In the genomic region with DNA sequence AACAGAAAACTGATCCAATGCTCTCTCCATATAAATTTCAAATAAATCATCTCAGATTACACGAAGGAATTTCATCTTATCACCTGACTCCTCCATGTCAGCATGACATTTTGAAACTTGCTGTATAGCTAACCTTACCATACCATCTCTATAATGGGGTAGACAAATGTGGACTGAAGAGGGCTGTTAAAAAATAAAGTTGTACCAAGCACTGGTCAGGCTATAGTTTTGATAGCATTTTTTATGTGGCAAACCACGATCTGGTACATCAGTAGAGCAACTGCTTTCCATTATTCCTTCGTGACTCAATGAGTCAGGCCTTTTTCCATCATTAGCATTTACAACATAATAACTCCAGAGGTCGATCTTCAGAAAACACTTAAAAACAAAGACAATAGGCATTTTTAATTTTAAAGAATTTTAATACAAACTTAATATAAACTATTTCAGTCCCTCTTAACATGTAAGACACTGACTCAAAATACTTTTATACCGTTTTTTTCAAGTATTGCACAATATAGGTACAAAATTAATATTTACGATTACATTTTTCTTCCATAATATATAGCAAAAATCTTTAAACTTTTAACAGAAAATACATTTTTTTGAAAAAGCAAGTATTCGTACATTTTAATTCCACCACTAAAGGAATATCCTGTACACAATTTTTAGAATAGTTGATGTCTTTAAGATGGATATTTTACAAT, we compare ENCODE assay signal across 14 cellular contexts. TPM values are rescaled to one million over a fixed set of nuclear protein-coding genes. Genes with fewer than 3 reads are reported as not detected.
DNase-seq lines count a peak whose midpoint lies in the region; ATAC-seq and TF ChIP-seq lines count a peak whose summit lies in the region.
"Had no signal": no experiment of that assay in that cellular context is flagged by ENCODE, and none has a peak within 500 bp of the region (broad histone marks: within the 10 kb centered on the region; RNA-seq: fewer than 3 reads in every experiment).

No MANE protein-coding gene starts in this region.

- H3K36me3 Mint-ChIP-seq in activated CD8-positive, alpha-beta T cell treated with anti-CD3 and anti-CD28 coated beads for 36 hours (ENCODE audit: low read depth), result peaks cover 17% of the 10 kb centered on the region
- peaks cover 30% of the 10 kb centered on the region for H3K36me3 Mint-ChIP-seq in activated CD8-positive, alpha-beta T cell treated with anti-CD3 and anti-CD28 coated beads, Interleukin-2, amount 10 ng/mL, durations not matched to agents 7 days and 5 days (ENCODE audit: low read depth)

- H3K4me3 ChIP-seq in mesenchymal stem cell (ENCODE audit: insufficient read depth in 1 of 2, low read depth in 1 of 2, low read length in 2 of 2), result peak overlapping the region in 1 of 2 experiments; percentile 86
- peak overlapping the region; percentile 34 for H3K4me3 ChIP-seq in thoracic aorta

- H3K23ac ChIP-seq in mesenchymal stem cell (ENCODE audit: low read length in 2 of 2), result no peak overlapping the region

- H3K4ac ChIP-seq in mesenchymal stem cell (ENCODE audit: low read depth in 1 of 2, low read length in 2 of 2), result no peak overlapping the region

- H2BK5ac ChIP-seq in mesenchymal stem cell (ENCODE audit: low read depth, low read length, poor library complexity, severe bottlenecking), result no peak overlapping the region

- no peaks in the 10 kb centered on the region for H3K9me3 ChIP-seq in mesenchymal stem cell (ENCODE audit: control insufficient read depth, low read length)
- no peaks in the 10 kb centered on the region for H3K9me3 ChIP-seq in thoracic aorta

- H3K36me3 ChIP-seq in mesenchymal stem cell (ENCODE audit: control insufficient read depth in 1 of 2, insufficient read depth in 2 of 2, low read depth in 1 of 2, low read length in 2 of 2), result peaks cover 6 to 33% of the 10 kb centered on the region in 2 experiments
- H3K36me3 ChIP-seq in thoracic aorta, result no peaks in the 10 kb centered on the region

- H3K27me3 ChIP-seq in mesenchymal stem cell (ENCODE audit: control insufficient read depth in 1 of 2, insufficient read depth in 1 of 2, low read length in 2 of 2), result no peaks in the 10 kb centered on the region
- H3K27me3 ChIP-seq in thoracic aorta (replicated peaks; ENCODE audit: insufficient read depth), result no peaks in the 10 kb centered on the region

- H3K27ac ChIP-seq in caudate nucleus (ENCODE audit: low read depth, low read length), result peak overlapping the region; percentile 65
- H3K27ac ChIP-seq in mesenchymal stem cell (ENCODE audit: low read length, poor library complexity, severe bottlenecking), result no peak overlapping the region
- H3K27ac ChIP-seq in thoracic aorta, result peak overlapping the region in 1 of 2 donors; percentile 37

- no peaks in the 10 kb centered on the region for H3K27me3 Mint-ChIP-seq in activated CD8-positive, alpha-beta T cell treated with anti-CD3 and anti-CD28 coated beads for 36 hours
- no peaks in the 10 kb centered on the region for H3K27me3 Mint-ChIP-seq in activated CD8-positive, alpha-beta T cell treated with anti-CD3 and anti-CD28 coated beads, Interleukin-2, amount 10 ng/mL, durations not matched to agents 7 days and 5 days (ENCODE audit: low read depth)

- H3K79me1 ChIP-seq in mesenchymal stem cell (replicated peaks; ENCODE audit: low read length, poor library complexity, severe bottlenecking), result peaks cover 2% of the 10 kb centered on the region

- intact Hi-C loops in activated CD8-positive, alpha-beta T cell treated with anti-CD3 and anti-CD28 coated beads for 36 hours (cut with micrococcal nuclease), result loop anchor here (10.0 kb wide), 1 partner anchor 293 kb away; a partner anchor contains a TSS

- H2AK5ac ChIP-seq in mesenchymal stem cell (ENCODE audit: low read length, severe bottlenecking), result no peak overlapping the region

- H3K9me3 Mint-ChIP-seq in activated CD8-positive, alpha-beta T cell treated with anti-CD3 and anti-CD28 coated beads for 36 hours, result no peaks in the 10 kb centered on the region
- H3K9me3 Mint-ChIP-seq in activated CD8-positive, alpha-beta T cell treated with anti-CD3 and anti-CD28 coated beads, Interleukin-2, amount 10 ng/mL, durations not matched to agents 7 days and 5 days (ENCODE audit: insufficient read depth), result no peaks in the 10 kb centered on the region
- H3K9me3 Mint-ChIP-seq: T-helper 1 cell treated with Interleukin-12 subunit alpha and Interleukin-12 subunit beta and Interleukin-4 antibody, amounts not matched to agents 30 μg/mL and 1 μg/mL, for 36 hours had no signal

- H4K8ac ChIP-seq in mesenchymal stem cell (ENCODE audit: low read length), result no peak overlapping the region

- H2AFZ ChIP-seq in mesenchymal stem cell (ENCODE audit: low read depth, low read length), result no peak overlapping the region

- no peak overlapping the region for H4K91ac ChIP-seq in mesenchymal stem cell (ENCODE audit: low read length)

- no peak overlapping the region for H3K14ac ChIP-seq in mesenchymal stem cell (ENCODE audit: low read length in 2 of 2)

- 100% methylated on average over 5 of the region's 7 CpGs for WGBS in mesenchymal stem cell

- peaks cover 26% of the 10 kb centered on the region for H3K4me1 Mint-ChIP-seq in activated CD8-positive, alpha-beta T cell treated with anti-CD3 and anti-CD28 coated beads for 36 hours (ENCODE audit: low read depth)
- H3K4me1 Mint-ChIP-seq in activated CD8-positive, alpha-beta T cell treated with anti-CD3 and anti-CD28 coated beads, Interleukin-2, amount 10 ng/mL, durations not matched to agents 7 days and 5 days (ENCODE audit: low read depth), result peaks cover 23% of the 10 kb centered on the region

- H3K18ac ChIP-seq in mesenchymal stem cell (ENCODE audit: low read depth in 1 of 2, low read length in 2 of 2), result no peak overlapping the region

- no peak for ATAC-seq in activated CD8-positive, alpha-beta T cell treated with anti-CD3 and anti-CD28 coated beads for 36 hours
- ATAC-seq in activated CD8-positive, alpha-beta T cell treated with anti-CD3 and anti-CD28 coated beads, Interleukin-2, amount 10 ng/mL, durations not matched to agents 7 days and 5 days, result no peak
- ATAC-seq in thoracic aorta (ENCODE audit: insufficient number of reproducible peaks, low FRiP score, low read depth) (no peak), GM19452 (IDR thresholded peaks at IDR 0.05; ENCODE audit: unreplicated experiment) (no peak)

- H2BK120ac ChIP-seq in mesenchymal stem cell (ENCODE audit: low read depth, low read length), result no peak overlapping the region

- no peak for DNase-seq in activated CD8-positive, alpha-beta T cell treated with anti-CD3 and anti-CD28 coated beads for 36 hours
- no peak for DNase-seq in activated CD8-positive, alpha-beta T cell treated with anti-CD3 and anti-CD28 coated beads, Interleukin-2, amount 10 ng/mL, durations not matched to agents 7 days and 5 days
- no peak for DNase-seq in caudate nucleus (lab: John Stamatoyannopoulos, UW)
- DNase-seq in mesenchymal stem cell, result no peak
- no peak for DNase-seq in thoracic aorta (ENCODE audit: low spot score)
- DNase-seq in COLO668 (lab: John Stamatoyannopoulos, UW; ENCODE audit: unreplicated experiment), result no peak
- no peak for DNase-seq in KG1 (lab: John Stamatoyannopoulos, UW)
- DNase-seq: amniotic stem cell, DMS53, OCI-M1 had no signal

- H3K4me1 ChIP-seq in mesenchymal stem cell (ENCODE audit: control insufficient read depth, insufficient read depth, low read depth, low read length), result peaks cover 4% of the 10 kb centered on the region
- H3K4me1 ChIP-seq in thoracic aorta (ENCODE audit: control insufficient read depth in 1 of 2, low read depth in 2 of 2), result peaks cover 19 to 33% of the 10 kb centered on the region in 2 donors

- TF ChIP-seq CTCF in activated CD8-positive, alpha-beta T cell treated with anti-CD3 and anti-CD28 coated beads for 36 hours (IDR thresholded peaks at IDR 0.05), result no peak
- TF ChIP-seq CTCF in thoracic aorta (IDR thresholded peaks at IDR 0.05), result no peak

- POLR2A ChIA-PET in activated CD8-positive, alpha-beta T cell treated with anti-CD3 and anti-CD28 coated beads for 36 hours (lab: Charles Lee), result interaction anchor here (0.9 to 6.2 kb wide), 3 partner anchors 9 to 65 kb away, joined by 3 to 135 read pairs (median 52); no protein-coding TSS in a partner anchor
- POLR2A ChIA-PET in activated CD8-positive, alpha-beta T cell treated with anti-CD3 and anti-CD28 coated beads, Interleukin-2, amount 10 ng/mL, durations not matched to agents 7 days and 5 days (lab: Charles Lee), result interaction anchor here (1.2 to 1.6 kb wide), 2 partner anchors 9 to 83 kb away, joined by 3 to 4 read pairs; no protein-coding TSS in a partner anchor

- CTCF ChIA-PET in activated CD8-positive, alpha-beta T cell treated with anti-CD3 and anti-CD28 coated beads for 36 hours (lab: Charles Lee), result interaction anchor here (1.2 to 10.2 kb wide), 9 partner anchors 11 to 291 kb away, joined by 3 to 116 read pairs (median 6); a partner anchor contains a TSS
- CTCF ChIA-PET in activated CD8-positive, alpha-beta T cell treated with anti-CD3 and anti-CD28 coated beads, Interleukin-2, amount 10 ng/mL, durations not matched to agents 7 days and 5 days (lab: Charles Lee), result interaction anchor here (0.8 to 10.9 kb wide), 7 partner anchors 9 to 103 kb away, joined by 3 to 188 read pairs (median 7); no protein-coding TSS in a partner anchor

- H3K9ac ChIP-seq in mesenchymal stem cell (ENCODE audit: low read length), result peak overlapping the region; percentile 94

- H2BK12ac ChIP-seq in mesenchymal stem cell (ENCODE audit: low read length in 2 of 2), result no peak overlapping the region

- no peak overlapping the region for H2BK15ac ChIP-seq in mesenchymal stem cell (ENCODE audit: low read depth, poor library complexity, severe bottlenecking)

- peak overlapping the region; percentile 76 for H3K27ac Mint-ChIP-seq in activated CD8-positive, alpha-beta T cell treated with anti-CD3 and anti-CD28 coated beads for 36 hours
- H3K27ac Mint-ChIP-seq in activated CD8-positive, alpha-beta T cell treated with anti-CD3 and anti-CD28 coated beads, Interleukin-2, amount 10 ng/mL, durations not matched to agents 7 days and 5 days, result no peak overlapping the region
- H3K27ac Mint-ChIP-seq: T-helper 1 cell treated with Interleukin-12 subunit alpha and Interleukin-12 subunit beta and Interleukin-4 antibody, amounts not matched to agents 30 μg/mL and 1 μg/mL, for 36 hours had no signal

- no peak overlapping the region for H3K4me2 ChIP-seq in mesenchymal stem cell (ENCODE audit: low read length, poor library complexity, severe bottlenecking)

- no peak overlapping the region for H3K4me3 Mint-ChIP-seq in activated CD8-positive, alpha-beta T cell treated with anti-CD3 and anti-CD28 coated beads for 36 hours
- no peak overlapping the region for H3K4me3 Mint-ChIP-seq in activated CD8-positive, alpha-beta T cell treated with anti-CD3 and anti-CD28 coated beads, Interleukin-2, amount 10 ng/mL, durations not matched to agents 7 days and 5 days
- H3K4me3 Mint-ChIP-seq: T-helper 1 cell treated with Interleukin-12 subunit alpha and Interleukin-12 subunit beta and Interleukin-4 antibody, amounts not matched to agents 30 μg/mL and 1 μg/mL, for 36 hours had no signal

RNA-seq across cellular contexts. Expression of a gene that starts 4.2 kb away (rescaled TPM):
- total RNA-seq in activated CD8-positive, alpha-beta T cell treated with anti-CD3 and anti-CD28 coated beads for 36 hours, result 10 to 100 TPM; 34.4 to 40.5 TPM
- total RNA-seq in activated CD8-positive, alpha-beta T cell treated with anti-CD3 and anti-CD28 coated beads, Interleukin-2, amount 10 ng/mL, durations not matched to agents 7 days and 5 days, result 10 to 100 TPM; 44.5 to 47.6 TPM
- 78.1 TPM for polyA plus RNA-seq in mesenchymal stem cell (2013, experiment 1 of 2)
- polyA plus RNA-seq in mesenchymal stem cell (2013, experiment 2 of 2), result 81.9 TPM
- total RNA-seq in thoracic aorta, result 10 to 100 TPM; 19.8 to 24.3 TPM

RNA-seq across cellular contexts. Expression of a gene that starts 26.6 kb away (rescaled TPM):
- not detected for total RNA-seq in activated CD8-positive, alpha-beta T cell treated with anti-CD3 and anti-CD28 coated beads for 36 hours
- total RNA-seq in activated CD8-positive, alpha-beta T cell treated with anti-CD3 and anti-CD28 coated beads, Interleukin-2, amount 10 ng/mL, durations not matched to agents 7 days and 5 days, result not detected
- not detected for polyA plus RNA-seq in mesenchymal stem cell (2013, experiment 1 of 2)
- polyA plus RNA-seq in mesenchymal stem cell (2013, experiment 2 of 2), result not detected
- under 1 TPM in 1 of 2 donors, not detected in 1; 0.14 TPM for total RNA-seq in thoracic aorta
- total RNA-seq: A673; activated CD8-positive, alpha-beta memory T cell treated with anti-CD3 and anti-CD28 coated beads for 36 hours had no signal
